ENCODE assay signal across 1 cellular context in the genomic region with DNA sequence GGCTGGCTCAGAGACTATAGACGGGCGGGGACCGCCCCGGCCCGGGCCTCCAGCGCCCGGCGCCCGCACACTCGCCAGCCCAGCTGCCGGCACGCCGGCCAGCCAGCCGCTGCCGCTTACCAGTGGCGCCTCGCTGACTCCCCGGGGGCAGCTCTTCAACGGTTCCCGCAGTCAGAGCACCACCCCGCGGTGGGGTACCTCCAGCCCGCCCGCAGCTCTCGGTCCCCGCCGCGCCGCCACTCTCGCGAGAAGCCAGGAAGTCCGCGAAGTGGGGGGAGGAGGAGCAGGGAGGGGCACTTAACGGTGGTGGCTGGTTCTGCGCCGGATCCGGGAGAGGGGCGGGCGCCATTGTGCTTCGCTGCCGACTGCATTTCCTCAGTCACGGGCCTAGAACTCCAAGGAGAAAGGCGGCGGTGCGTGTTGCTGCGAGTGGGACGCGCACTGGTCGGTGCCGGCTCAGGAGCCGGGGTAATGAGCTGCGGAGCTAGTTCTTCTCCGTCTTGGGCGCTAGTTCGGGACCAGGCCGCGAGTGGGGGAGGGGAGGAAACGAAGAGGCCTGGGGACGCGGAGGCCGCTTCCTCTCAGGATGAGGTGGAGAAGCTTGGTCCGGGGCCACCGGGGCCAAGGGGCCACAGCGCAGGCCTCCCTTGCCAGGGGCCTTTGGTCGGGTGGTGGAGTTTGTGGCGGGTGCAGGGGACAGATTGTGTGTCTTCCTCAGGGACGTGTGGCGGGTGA.
TF ChIP-seq lines count a peak whose summit lies in the region.

TSS of gene MARCHF7 (plus strand) at position 313 of the 735 bp plus-strand sequence. CDS start 16,517 bp downstream, outside the sequence.

TF ChIP-seq in HEK293, 187 proteins besides CTCF, POLR2A, EP300 and RAD21 (continued from another document and continues in another):
- TF ChIP-seq, protein P1, sequence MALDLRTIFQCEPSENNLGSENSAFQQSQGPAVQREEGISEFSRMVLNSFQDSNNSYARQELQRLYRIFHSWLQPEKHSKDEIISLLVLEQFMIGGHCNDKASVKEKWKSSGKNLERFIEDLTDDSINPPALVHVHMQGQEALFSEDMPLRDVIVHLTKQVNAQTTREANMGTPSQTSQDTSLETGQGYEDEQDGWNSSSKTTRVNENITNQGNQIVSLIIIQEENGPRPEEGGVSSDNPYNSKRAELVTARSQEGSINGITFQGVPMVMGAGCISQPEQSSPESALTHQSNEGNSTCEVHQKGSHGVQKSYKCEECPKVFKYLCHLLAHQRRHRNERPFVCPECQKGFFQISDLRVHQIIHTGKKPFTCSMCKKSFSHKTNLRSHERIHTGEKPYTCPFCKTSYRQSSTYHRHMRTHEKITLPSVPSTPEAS (tag by site-specific recombination; IDR thresholded peaks at IDR 0.05), result peak; percentile 27; the same call in 1 of the 2 replicates
- TF ChIP-seq HOXD13 (CRISPR knock-in tag; IDR thresholded peaks at IDR 0.05; ENCODE audit: borderline replicate concordance) (no peak), PRDM2 (tag by site-specific recombination; IDR thresholded peaks at IDR 0.05; ENCODE audit: borderline replicate concordance) (no peak), ZNF114 (tag by site-specific recombination; IDR thresholded peaks at IDR 0.05) (no peak), HOXC10 (CRISPR knock-in tag; IDR thresholded peaks at IDR 0.05) (0 out of 2 replicates have a peak, but pooled peaks have one; percentile 67), ZNF610 (tag by site-specific recombination; IDR thresholded peaks at IDR 0.05; ENCODE audit: borderline replicate concordance) (peak; percentile 74), ZNF501 (tag by site-specific recombination; IDR thresholded peaks at IDR 0.05) (peak; percentile 98), ZNF211 (tag by site-specific recombination; IDR thresholded peaks at IDR 0.05; ENCODE audit: low read depth) (no peak), ZSCAN18 (tag by site-specific recombination; IDR thresholded peaks at IDR 0.05) (no peak), ZBTB1 (tag by site-specific recombination; IDR thresholded peaks at IDR 0.05) (peak; percentile 54; the same call in 1 of the 2 replicates), ZNF701 (tag by site-specific recombination; IDR thresholded peaks at IDR 0.05) (peak; percentile 28; the same call in 1 of the 2 replicates), SP7 (tag by site-specific recombination; IDR thresholded peaks at IDR 0.05) (peak; percentile 81), ZNF354C (tag by site-specific recombination; IDR thresholded peaks at IDR 0.05; ENCODE audit: borderline replicate concordance, low read depth) (no peak), ZNF221 (tag by site-specific recombination; IDR thresholded peaks at IDR 0.05; ENCODE audit: borderline replicate concordance) (no peak), ZNF677 (tag by site-specific recombination; IDR thresholded peaks at IDR 0.05) (no peak), ZNF184 (tag by site-specific recombination; IDR thresholded peaks at IDR 0.05) (no peak), ZNF280D (tag by site-specific recombination; IDR thresholded peaks at IDR 0.05) (0 out of 2 replicates have a peak, but pooled peaks have one; percentile 36), AEBP2 (tag by site-specific recombination; IDR thresholded peaks at IDR 0.05; ENCODE audit: borderline replicate concordance) (no peak), ZNF623 (tag by site-specific recombination; IDR thresholded peaks at IDR 0.05) (peak; percentile 23), ZFP41 (tag by site-specific recombination; IDR thresholded peaks at IDR 0.05; ENCODE audit: borderline replicate concordance) (no peak), ZNF146 (tag by site-specific recombination; IDR thresholded peaks at IDR 0.05) (no peak), EGR2 (tag by site-specific recombination; IDR thresholded peaks at IDR 0.05; ENCODE audit: low read depth) (0 out of 2 replicates have a peak, but pooled peaks have one; percentile 1), ZBTB20 (tag by site-specific recombination; IDR thresholded peaks at IDR 0.05) (peak; percentile 92), MZF1 (tag by site-specific recombination; IDR thresholded peaks at IDR 0.05; ENCODE audit: borderline replicate concordance) (no peak; the same call in 1 of the 2 replicates), SCRT2 (tag by site-specific recombination; IDR thresholded peaks at IDR 0.05) (no peak), KLF1 (tag by site-specific recombination; IDR thresholded peaks at IDR 0.05) (no peak; the same call in 1 of the 2 replicates), ZNF776 (tag by site-specific recombination; IDR thresholded peaks at IDR 0.05; ENCODE audit: borderline replicate concordance) (no peak), ZNF624 (tag by site-specific recombination; IDR thresholded peaks at IDR 0.05) (peak; percentile 50; the same call in 1 of the 2 replicates), ZNF707 (tag by site-specific recombination; IDR thresholded peaks at IDR 0.05) (no peak), MEIS1 (CRISPR knock-in tag; IDR thresholded peaks at IDR 0.05; ENCODE audit: borderline replicate concordance) (no peak)
- TF ChIP-seq, protein P2, sequence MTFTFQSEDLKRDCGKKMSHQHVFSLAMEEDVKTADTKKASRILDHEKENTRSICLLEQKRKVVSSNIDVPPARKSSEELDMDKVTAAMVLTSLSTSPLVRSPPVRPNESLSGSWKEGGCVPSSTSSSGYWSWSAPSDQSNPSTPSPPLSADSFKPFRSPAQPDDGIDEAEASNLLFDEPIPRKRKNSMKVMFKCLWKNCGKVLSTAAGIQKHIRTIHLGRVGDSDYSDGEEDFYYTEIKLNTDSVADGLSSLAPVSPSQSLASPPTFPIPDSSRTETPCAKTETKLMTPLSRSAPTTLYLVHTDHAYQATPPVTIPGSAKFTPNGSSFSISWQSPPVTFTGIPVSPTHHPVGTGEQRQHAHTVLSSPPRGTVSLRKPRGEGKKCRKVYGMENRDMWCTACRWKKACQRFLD (tag by site-specific recombination; IDR thresholded peaks at IDR 0.05), result no peak
- TF ChIP-seq, protein P3, sequence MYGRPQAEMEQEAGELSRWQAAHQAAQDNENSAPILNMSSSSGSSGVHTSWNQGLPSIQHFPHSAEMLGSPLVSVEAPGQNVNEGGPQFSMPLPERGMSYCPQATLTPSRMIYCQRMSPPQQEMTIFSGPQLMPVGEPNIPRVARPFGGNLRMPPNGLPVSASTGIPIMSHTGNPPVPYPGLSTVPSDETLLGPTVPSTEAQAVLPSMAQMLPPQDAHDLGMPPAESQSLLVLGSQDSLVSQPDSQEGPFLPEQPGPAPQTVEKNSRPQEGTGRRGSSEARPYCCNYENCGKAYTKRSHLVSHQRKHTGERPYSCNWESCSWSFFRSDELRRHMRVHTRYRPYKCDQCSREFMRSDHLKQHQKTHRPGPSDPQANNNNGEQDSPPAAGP (tag by site-specific recombination; IDR thresholded peaks at IDR 0.05), result peak; percentile 82
- TF ChIP-seq, protein P4, sequence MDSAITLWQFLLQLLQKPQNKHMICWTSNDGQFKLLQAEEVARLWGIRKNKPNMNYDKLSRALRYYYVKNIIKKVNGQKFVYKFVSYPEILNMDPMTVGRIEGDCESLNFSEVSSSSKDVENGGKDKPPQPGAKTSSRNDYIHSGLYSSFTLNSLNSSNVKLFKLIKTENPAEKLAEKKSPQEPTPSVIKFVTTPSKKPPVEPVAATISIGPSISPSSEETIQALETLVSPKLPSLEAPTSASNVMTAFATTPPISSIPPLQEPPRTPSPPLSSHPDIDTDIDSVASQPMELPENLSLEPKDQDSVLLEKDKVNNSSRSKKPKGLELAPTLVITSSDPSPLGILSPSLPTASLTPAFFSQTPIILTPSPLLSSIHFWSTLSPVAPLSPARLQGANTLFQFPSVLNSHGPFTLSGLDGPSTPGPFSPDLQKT (IDR thresholded peaks at IDR 0.05; ENCODE audit: borderline replicate concordance, low read depth, low read length), result no peak
- TF ChIP-seq, protein P5, sequence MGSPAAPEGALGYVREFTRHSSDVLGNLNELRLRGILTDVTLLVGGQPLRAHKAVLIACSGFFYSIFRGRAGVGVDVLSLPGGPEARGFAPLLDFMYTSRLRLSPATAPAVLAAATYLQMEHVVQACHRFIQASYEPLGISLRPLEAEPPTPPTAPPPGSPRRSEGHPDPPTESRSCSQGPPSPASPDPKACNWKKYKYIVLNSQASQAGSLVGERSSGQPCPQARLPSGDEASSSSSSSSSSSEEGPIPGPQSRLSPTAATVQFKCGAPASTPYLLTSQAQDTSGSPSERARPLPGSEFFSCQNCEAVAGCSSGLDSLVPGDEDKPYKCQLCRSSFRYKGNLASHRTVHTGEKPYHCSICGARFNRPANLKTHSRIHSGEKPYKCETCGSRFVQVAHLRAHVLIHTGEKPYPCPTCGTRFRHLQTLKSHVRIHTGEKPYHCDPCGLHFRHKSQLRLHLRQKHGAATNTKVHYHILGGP (tag by site-specific recombination; IDR thresholded peaks at IDR 0.05), result no peak
